28 cellular contexts compared by ENCODE assay signal in genomic region chr19:11025006-11025405, GRCh38.
"Had no signal": no experiment of that assay in that cellular context is flagged by ENCODE, and none has a peak within 500 bp of the region (broad histone marks: within the 10 kb centered on the region; RNA-seq: fewer than 3 reads in every experiment).

No MANE protein-coding gene starts in this region.

- H3K4me2 ChIP-seq: hepatocyte had no signal

- H3K27me3 ChIP-seq: hepatocyte, suprapubic skin, tibial artery had no signal

- H3K4me1 ChIP-seq: suprapubic skin, tibial artery had no signal

- H3K4me3 Mint-ChIP-seq: activated CD4-positive, alpha-beta memory T cell treated with anti-CD3 and anti-CD28 coated beads, Interleukin-2, amount 10 ng/mL, durations not matched to agents 7 days and 5 days; activated CD4-positive, alpha-beta T cell treated with anti-CD3 and anti-CD28 coated beads, Interleukin-2, amount 10 ng/mL, durations not matched to agents 24 days and 14 days; activated CD8-positive, alpha-beta memory T cell treated with anti-CD3 and anti-CD28 coated beads, Interleukin-2, amount 10 ng/mL, durations not matched to agents 7 days and 5 days; activated naive CD8-positive, alpha-beta T cell; neural crest cell had no signal

- H3K27ac ChIP-seq: hepatocyte, suprapubic skin, tibial artery had no signal

- H3K9me3 ChIP-seq: suprapubic skin, tibial artery had no signal

- ATAC-seq: activated CD8-positive, alpha-beta memory T cell treated with anti-CD3 and anti-CD28 coated beads, Interleukin-2, amount 10 ng/mL, durations not matched to agents 7 days and 5 days; left cardiac atrium; right cardiac atrium; SK-N-SH treated with all-trans-retinoic acid at 6 μM for 48 hours had no signal

- H3K4me3 ChIP-seq: hepatocyte, suprapubic skin, tibial artery had no signal

- H3K79me2 ChIP-seq: hepatocyte had no signal

- H3K9me3 Mint-ChIP-seq: activated CD4-positive, alpha-beta memory T cell treated with anti-CD3 and anti-CD28 coated beads, Interleukin-2, amount 10 ng/mL, durations not matched to agents 7 days and 5 days; activated CD4-positive, alpha-beta T cell treated with anti-CD3 and anti-CD28 coated beads, Interleukin-2, amount 10 ng/mL, durations not matched to agents 24 days and 14 days; neural crest cell had no signal

- H3K4me1 Mint-ChIP-seq: activated CD4-positive, alpha-beta memory T cell treated with anti-CD3 and anti-CD28 coated beads, Interleukin-2, amount 10 ng/mL, durations not matched to agents 7 days and 5 days; activated CD4-positive, alpha-beta T cell treated with anti-CD3 and anti-CD28 coated beads, Interleukin-2, amount 10 ng/mL, durations not matched to agents 24 days and 14 days; neural crest cell had no signal

- H2AFZ ChIP-seq: hepatocyte had no signal

- FAIRE-seq: colon, endometrium, frontal cortex, keratinocyte had no signal

- H3K27me3 Mint-ChIP-seq: activated CD4-positive, alpha-beta memory T cell treated with anti-CD3 and anti-CD28 coated beads, Interleukin-2, amount 10 ng/mL, durations not matched to agents 7 days and 5 days; activated CD4-positive, alpha-beta T cell treated with anti-CD3 and anti-CD28 coated beads, Interleukin-2, amount 10 ng/mL, durations not matched to agents 24 days and 14 days; activated CD8-positive, alpha-beta memory T cell treated with anti-CD3 and anti-CD28 coated beads, Interleukin-2, amount 10 ng/mL, durations not matched to agents 7 days and 5 days; activated naive CD8-positive, alpha-beta T cell had no signal

- H3K27ac Mint-ChIP-seq: activated CD4-positive, alpha-beta memory T cell treated with anti-CD3 and anti-CD28 coated beads, Interleukin-2, amount 10 ng/mL, durations not matched to agents 7 days and 5 days; activated CD4-positive, alpha-beta T cell treated with anti-CD3 and anti-CD28 coated beads, Interleukin-2, amount 10 ng/mL, durations not matched to agents 24 days and 14 days; activated naive CD8-positive, alpha-beta T cell had no signal

- DNase-seq: activated CD4-positive, alpha-beta memory T cell treated with anti-CD3 and anti-CD28 coated beads, Interleukin-2, amount 10 ng/mL, durations not matched to agents 7 days and 5 days; activated CD4-positive, alpha-beta T cell treated with anti-CD3 and anti-CD28 coated beads, Interleukin-2, amount 10 ng/mL, durations not matched to agents 24 days and 14 days; activated CD4-positive, CD25-positive, alpha-beta regulatory T cell treated with anti-CD3 and anti-CD28 coated beads, Interleukin-2, amount 50 U/mL, for 72 hours; activated CD8-positive, alpha-beta memory T cell treated with anti-CD3 and anti-CD28 coated beads, Interleukin-2, amount 10 ng/mL, durations not matched to agents 7 days and 5 days; activated effector memory CD4-positive, alpha-beta T cell treated with Interleukin-2 at 50 U/mL for 16 hours; activated naive CD4-positive, alpha-beta T cell treated with Interleukin-2 at 50 U/mL for 16 hours; amniotic stem cell; dermis blood vessel endothelial cell; effector CD8-positive, alpha-beta T cell; glutamatergic neuron; left cardiac atrium; left ventricle myocardium superior; nucleus accumbens; stimulated activated CD4-positive, alpha-beta T cell treated with anti-CD3 and anti-CD28 coated beads, Interleukin-15, amount 100 ng/mL, for 24 hours; stimulated activated CD4-positive, alpha-beta T cell treated with anti-CD3 and anti-CD28 coated beads, Interleukin-2, amount 100 ng/mL, for 24 hours; stimulated activated naive CD4-positive, alpha-beta T cell; T-helper 2 cell had no signal
